Comparison of ENCODE assay signal across 17 cellular contexts in genomic region chr2:121173112-121173511, GRCh38.
DNase-seq lines count a peak whose midpoint lies in the region; ATAC-seq and TF ChIP-seq lines count a peak whose summit lies in the region.
"Had no signal": no experiment of that assay in that cellular context is flagged by ENCODE, and none has a peak within 500 bp of the region (broad histone marks: within the 10 kb centered on the region; RNA-seq: fewer than 3 reads in every experiment).

No MANE protein-coding gene starts in this region.

- no peak overlapping the region for H3K9ac ChIP-seq in BLaER1 treated with 17β-estradiol and CSF1 and Interleukin-3, amounts not matched to agents 10 nM and 100 nM

- no peaks in the 10 kb centered on the region for H3K36me3 Mint-ChIP-seq in activated CD4-positive, alpha-beta memory T cell treated with anti-CD3 and anti-CD28 coated beads, Interleukin-2, amount 10 ng/mL, durations not matched to agents 7 days and 5 days (ENCODE audit: low read depth)
- H3K36me3 Mint-ChIP-seq: CD4-positive, CD25-positive, alpha-beta regulatory T cell had no signal

- DNase-seq in RWPE1 (ENCODE audit: low spot score) (peak; percentile 71), epithelial cell of esophagus (ENCODE audit: low read depth) (peak; percentile 86), kidney tubule cell (ENCODE audit: low spot score) (peak; percentile 68), cerebellum (ENCODE audit: low spot score) (no peak), NCI-H2171 treated with DMSO at 0.1 percent for 48 hours (lab: John Stamatoyannopoulos, UW) (no peak)
- no peak for DNase-seq in activated CD4-positive, alpha-beta memory T cell treated with anti-CD3 and anti-CD28 coated beads, Interleukin-2, amount 10 ng/mL, durations not matched to agents 7 days and 5 days
- DNase-seq: AML-193; Caco-2; CD4-positive, CD25-positive, alpha-beta regulatory T cell; DMS153; IMR-90; Karpas-422; NCI-H187; NCI-H446; NCI-H69 had no signal

- H3K27ac Mint-ChIP-seq in activated CD4-positive, alpha-beta memory T cell treated with anti-CD3 and anti-CD28 coated beads, Interleukin-2, amount 10 ng/mL, durations not matched to agents 7 days and 5 days = no peak overlapping the region
- H3K27ac Mint-ChIP-seq: CD4-positive, CD25-positive, alpha-beta regulatory T cell had no signal

- peaks cover 0 to 7% (median 0%) of the 10 kb centered on the region in 11 experiments; a peak in 1 of 22 replicates for H3K36me3 ChIP-seq in BLaER1 treated with 17β-estradiol and CSF1 and Interleukin-3, amounts not matched to agents 10 nM and 100 nM

- H3K27me3 ChIP-seq in BLaER1 treated with 17β-estradiol and CSF1 and Interleukin-3, amounts not matched to agents 10 nM and 100 nM = no peaks in the 10 kb centered on the region

- H3K4me1 Mint-ChIP-seq in activated CD4-positive, alpha-beta memory T cell treated with anti-CD3 and anti-CD28 coated beads, Interleukin-2, amount 10 ng/mL, durations not matched to agents 7 days and 5 days = no peaks in the 10 kb centered on the region
- H3K4me1 Mint-ChIP-seq: CD4-positive, CD25-positive, alpha-beta regulatory T cell had no signal

- H3K9me3 ChIP-seq in BLaER1 treated with 17β-estradiol and CSF1 and Interleukin-3, amounts not matched to agents 10 nM and 100 nM (replicated peaks in 1 of 11) = peaks cover 19 to 27% (median 23%) of the 10 kb centered on the region in 11 experiments
- H3K9me3 ChIP-seq: Caco-2 had no signal

- CTCF ChIA-PET in RWPE1 (lab: Yijun Ruan, JAX) = interaction anchor here (0.6 to 0.8 kb wide), 3 partner anchors 9 to 183 kb away, joined by 3 to 4 read pairs (median 3); no protein-coding TSS in a partner anchor
- CTCF ChIA-PET in activated CD4-positive, alpha-beta memory T cell treated with anti-CD3 and anti-CD28 coated beads, Interleukin-2, amount 10 ng/mL, durations not matched to agents 7 days and 5 days (lab: Charles Lee) = no interaction called here

- no peak for ATAC-seq in HG02938 (IDR thresholded peaks at IDR 0.05; ENCODE audit: unreplicated experiment)

- peaks cover 2% of the 10 kb centered on the region for H3K9me3 Mint-ChIP-seq in activated CD4-positive, alpha-beta memory T cell treated with anti-CD3 and anti-CD28 coated beads, Interleukin-2, amount 10 ng/mL, durations not matched to agents 7 days and 5 days

- peak overlapping the region in 9 of 11 experiments; percentile 32 to 74 (median 60); a peak in 18 of 22 replicates for H3K4me2 ChIP-seq in BLaER1 treated with 17β-estradiol and CSF1 and Interleukin-3, amounts not matched to agents 10 nM and 100 nM

- H4K20me1 ChIP-seq in BLaER1 treated with 17β-estradiol and CSF1 and Interleukin-3, amounts not matched to agents 10 nM and 100 nM = no peaks in the 10 kb centered on the region

- no peak overlapping the region for H3K27ac ChIP-seq in BLaER1 treated with 17β-estradiol and CSF1 and Interleukin-3, amounts not matched to agents 10 nM and 100 nM
- H3K27ac ChIP-seq in RWPE1 = peak overlapping the region; percentile 93

- TF ChIP-seq CTCF in RWPE1 (conservative IDR thresholded peaks at IDR 0.05; ENCODE audit: low read depth) (no peak), epithelial cell of esophagus (IDR thresholded peaks at IDR 0.05; ENCODE audit: insufficient read depth, low read depth, low read length, missing control alignments) (no peak)

- POLR2A ChIA-PET in RWPE1 (lab: Yijun Ruan, JAX; ENCODE audit: low non-redundant PET) = no interaction called here
- POLR2A ChIA-PET in activated CD4-positive, alpha-beta memory T cell treated with anti-CD3 and anti-CD28 coated beads, Interleukin-2, amount 10 ng/mL, durations not matched to agents 7 days and 5 days (lab: Charles Lee) = no interaction called here

- peaks cover 1% of the 10 kb centered on the region for H3K27me3 Mint-ChIP-seq in activated CD4-positive, alpha-beta memory T cell treated with anti-CD3 and anti-CD28 coated beads, Interleukin-2, amount 10 ng/mL, durations not matched to agents 7 days and 5 days

- H3K4me1 ChIP-seq in BLaER1 treated with 17β-estradiol and CSF1 and Interleukin-3, amounts not matched to agents 10 nM and 100 nM = peaks cover 0 to 32% (median 27%) of the 10 kb centered on the region in 10 experiments; a peak in 17 of 20 replicates
- H3K4me1 ChIP-seq: Caco-2 had no signal

- H3K4me3 ChIP-seq in BLaER1 treated with 17β-estradiol and CSF1 and Interleukin-3, amounts not matched to agents 10 nM and 100 nM = no peak overlapping the region
- H3K4me3 ChIP-seq in epithelial cell of esophagus (ENCODE audit: low read length) = no peak overlapping the region

- H3K4me3 Mint-ChIP-seq in activated CD4-positive, alpha-beta memory T cell treated with anti-CD3 and anti-CD28 coated beads, Interleukin-2, amount 10 ng/mL, durations not matched to agents 7 days and 5 days = no peak overlapping the region
- H3K4me3 Mint-ChIP-seq: CD4-positive, CD25-positive, alpha-beta regulatory T cell had no signal

Comparison
In these comparisons a context has a peak if more than half of its experiments do, and no peak if none do; other contexts are left out.
1. DNase-seq: peak in RWPE1 (single experiment), epithelial cell of esophagus (single experiment) and kidney tubule cell (single experiment); none in cerebellum (single experiment), activated CD4-positive, alpha-beta memory T cell treated with anti-CD3 and anti-CD28 coated beads, Interleukin-2, amount 10 ng/mL, durations not matched to agents 7 days and 5 days (single experiment) and NCI-H2171 treated with DMSO at 0.1 percent for 48 hours (single experiment).